7 cellular contexts compared by ENCODE assay signal in genomic region chr15:56361978-56362377, GRCh38.
"Had no signal": no experiment of that assay in that cellular context is flagged by ENCODE, and none has a peak within 500 bp of the region (broad histone marks: within the 10 kb centered on the region; RNA-seq: fewer than 3 reads in every experiment).

No MANE protein-coding gene starts in this region.

- DNase-seq: GDM1, GF-D8 had no signal

- FAIRE-seq: G401.6, GM12891, GM12892, GM18507, GM19239 had no signal
